11 cellular contexts compared by ENCODE assay signal in genomic region chr13:114120486-114121430, GRCh38. TPM values are rescaled to one million over a fixed set of nuclear protein-coding genes. Genes with fewer than 3 reads are reported as not detected.
DNase-seq lines count a peak whose midpoint lies in the region; ATAC-seq, FAIRE-seq and TF ChIP-seq lines count a peak whose summit lies in the region.
"Had no signal": no experiment of that assay in that cellular context is flagged by ENCODE, and none has a peak within 500 bp of the region (broad histone marks: within the 10 kb centered on the region; RNA-seq: fewer than 3 reads in every experiment).

No MANE protein-coding gene starts in this region.

- no peak overlapping the region for H3K4me3 ChIP-seq in Peyer's patch
- H3K4me3 ChIP-seq in esophagus squamous epithelium = no peak overlapping the region
- no peak overlapping the region for H3K4me3 ChIP-seq in gastrocnemius medialis

- H3K27me3 ChIP-seq in Peyer's patch (no peaks in the 10 kb centered on the region), esophagus squamous epithelium (no peaks in the 10 kb centered on the region), gastrocnemius medialis (no peaks in the 10 kb centered on the region)

- DNase-seq in D721Med (ENCODE audit: insufficient read length, low spot score) (peak; percentile 77), Peyer's patch (no peak), esophagus squamous epithelium (lab: John Stamatoyannopoulos, UW) (no peak), gastrocnemius medialis (no peak), cerebellar nuclear complex (lab: John Stamatoyannopoulos, UW) (no peak), left colon (no peak)
- DNase-seq: NCI-H345 had no signal

- peaks cover 4 to 27% (median 10%) of the 10 kb centered on the region in 4 donors for H3K4me1 ChIP-seq in Peyer's patch
- H3K4me1 ChIP-seq in esophagus squamous epithelium = peaks cover 11 to 62% (median 16%) of the 10 kb centered on the region in 3 donors
- peaks cover 41 to 61% of the 10 kb centered on the region in 2 donors for H3K4me1 ChIP-seq in gastrocnemius medialis

- FAIRE-seq in D721Med (lab: Jason Lieb, UNC) = peak; percentile 81
- FAIRE-seq: endometrium had no signal

- 69 to 74% methylated on average over 17 to 19 of the region's 28 CpGs for WGBS in esophagus squamous epithelium, 2 donors

- intact Hi-C loops in esophagus squamous epithelium (cut with DNase I) = no loop called here
- intact Hi-C loops in gastrocnemius medialis (cut with DNase I; ENCODE audit: low total_unique reads) = no loop called here
- intact Hi-C loops in left colon (cut with DNase I, micrococcal nuclease) = no loop called here

- no peak for ATAC-seq in gastrocnemius medialis
- ATAC-seq in HG02642 (IDR thresholded peaks at IDR 0.05; ENCODE audit: poor library complexity, unreplicated experiment) = no peak
- ATAC-seq in left colon = no peak
- ATAC-seq in HG02623 (IDR thresholded peaks at IDR 0.05; ENCODE audit: unreplicated experiment) = no peak

- no peak for TF ChIP-seq CTCF in D721Med (IDR thresholded peaks at IDR 0.05; ENCODE audit: insufficient read depth, missing control alignments)
- TF ChIP-seq CTCF in Peyer's patch (IDR thresholded peaks at IDR 0.05) = no peak
- no peak for TF ChIP-seq CTCF in esophagus squamous epithelium (IDR thresholded peaks at IDR 0.05)
- TF ChIP-seq CTCF in gastrocnemius medialis (IDR thresholded peaks at IDR 0.05 in 4 of 5, conservative IDR thresholded peaks at IDR 0.05 in 1 of 5) = no peak

- H3K36me3 ChIP-seq in Peyer's patch = no peaks in the 10 kb centered on the region
- no peaks in the 10 kb centered on the region for H3K36me3 ChIP-seq in esophagus squamous epithelium
- H3K36me3 ChIP-seq in gastrocnemius medialis = no peaks in the 10 kb centered on the region

- in situ Hi-C loops in gastrocnemius medialis (cut with MboI; ENCODE audit: low sequenced_read_pairs in 4 of 4) = no loop called here

- TF ChIP-seq POLR2A in Peyer's patch (IDR thresholded peaks at IDR 0.05) = no peak
- no peak for TF ChIP-seq POLR2A in esophagus squamous epithelium (IDR thresholded peaks at IDR 0.05)
- no peak for TF ChIP-seq POLR2A in gastrocnemius medialis (IDR thresholded peaks at IDR 0.05)

- no peaks in the 10 kb centered on the region for H3K9me3 ChIP-seq in Peyer's patch
- H3K9me3 ChIP-seq in esophagus squamous epithelium = no peaks in the 10 kb centered on the region
- no peaks in the 10 kb centered on the region for H3K9me3 ChIP-seq in gastrocnemius medialis

- peak overlapping the region; percentile 7 to 77 (median 68) for H3K27ac ChIP-seq in Peyer's patch
- H3K27ac ChIP-seq in esophagus squamous epithelium = peak overlapping the region in 3 of 4 donors; percentile 64 to 74 (median 65)
- peak overlapping the region in 3 of 4 donors; percentile 3 to 49 (median 49) for H3K27ac ChIP-seq in gastrocnemius medialis

RNA-seq across cellular contexts. Expression of gene RASA3, which starts 11.7 kb away (rescaled TPM):
- total RNA-seq in Peyer's patch (10 to 100 TPM in 1 of 4 donors, 1 to 10 TPM in 3; 3.5 to 41.3 (median 6.9) TPM), esophagus squamous epithelium (1 to 10 TPM; 1.4 to 8.8 (median 3.1) TPM), gastrocnemius medialis (10 to 100 TPM in 2 of 4 donors, 1 to 10 TPM in 2; 3.4 to 22.2 (median 10.8) TPM), left colon (1 to 10 TPM; 6.5 to 9.0 TPM)

RNA-seq across cellular contexts. Expression of gene CFAP97D2, which starts 58.3 kb away (rescaled TPM):
- total RNA-seq in Peyer's patch = not detected
- not detected for total RNA-seq in esophagus squamous epithelium
- total RNA-seq in gastrocnemius medialis = not detected
- not detected for total RNA-seq in left colon
- total RNA-seq: lung microvascular endothelial cell had no signal
